In genomic region chr10:95648138-95648537, GRCh38 we compare ENCODE assay signal across 8 cellular contexts.
"Had no signal": no experiment of that assay in that cellular context is flagged by ENCODE, and none has a peak within 500 bp of the region (broad histone marks: within the 10 kb centered on the region; RNA-seq: fewer than 3 reads in every experiment).

No MANE protein-coding gene starts in this region.

- DNase-seq: GDM1, GF-D8 had no signal

- ATAC-seq: GM12878 had no signal

- H3K4me3 ChIP-seq: GM12878 had no signal

- FAIRE-seq: G401.6, GM12878, GM12891, GM12892, GM18507, GM19239 had no signal
